1 cellular context compared by ENCODE assay signal in the genomic region with DNA sequence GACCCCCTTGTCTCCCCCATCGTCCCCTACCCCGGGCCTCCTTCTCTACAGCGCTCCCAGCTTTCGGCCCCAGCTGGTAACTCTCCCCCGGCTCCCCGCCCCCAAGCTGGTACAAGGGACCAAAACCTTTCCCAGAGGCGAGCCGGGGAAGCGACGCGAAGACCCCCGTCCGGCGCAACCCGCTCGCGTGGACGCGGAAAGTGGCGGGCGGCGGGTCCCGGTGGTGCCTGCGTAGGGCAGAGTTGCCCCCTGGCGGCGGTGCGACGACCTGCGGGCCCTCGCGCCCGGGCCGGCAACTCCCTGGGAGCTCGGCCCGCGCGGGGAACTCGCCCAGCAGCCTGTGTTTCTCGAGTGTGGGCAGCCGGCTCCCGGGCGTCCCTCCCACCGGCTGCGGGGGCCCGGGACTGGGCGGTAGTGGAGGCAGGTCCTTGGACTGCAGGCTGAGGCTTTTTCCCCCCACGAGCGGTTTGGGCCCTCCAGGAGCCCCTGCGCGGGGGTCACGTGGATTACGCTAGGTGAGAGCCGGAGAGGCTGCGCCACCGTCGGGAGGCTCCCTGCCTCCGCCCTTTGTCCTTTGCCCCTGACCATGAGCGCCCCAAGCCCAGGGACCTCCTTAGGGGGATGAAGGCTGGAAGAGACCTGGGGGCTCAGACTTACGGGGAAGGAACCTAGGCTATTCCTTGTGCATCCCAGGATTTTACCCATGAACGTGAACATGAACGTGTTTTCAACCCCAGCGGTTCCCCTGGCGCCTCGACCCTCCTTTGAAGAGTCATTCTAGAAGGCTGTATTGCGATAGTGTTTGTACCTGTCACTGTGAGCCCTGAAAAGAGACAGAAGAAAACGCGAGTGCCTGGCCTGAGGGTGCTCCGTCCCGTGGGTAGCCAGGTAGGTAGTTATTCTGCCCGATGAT.
TF ChIP-seq lines count a peak whose summit lies in the region.

No MANE protein-coding gene starts in this region.

TF ChIP-seq in HepG2, 621 proteins besides CTCF, POLR2A, EP300 and RAD21 (continued from another document):
- TF ChIP-seq ZNF646 (CRISPR knock-in tag; IDR thresholded peaks at IDR 0.05): no peak
- TF ChIP-seq ZNF501 (CRISPR knock-in tag; IDR thresholded peaks at IDR 0.05): peak; percentile 29; the same call in 1 of the 2 replicates
- no peak for TF ChIP-seq MAZ (IDR thresholded peaks at IDR 0.05; ENCODE audit: borderline replicate concordance, low read depth, low read length)
- TF ChIP-seq MAZ (CRISPR knock-in tag; IDR thresholded peaks at IDR 0.05; ENCODE audit: low read depth): no peak
- no peak for TF ChIP-seq TGIF2 (CRISPR knock-in tag; IDR thresholded peaks at IDR 0.05)
- peak; percentile 50 for TF ChIP-seq XRCC5 (optimal IDR thresholded peaks at IDR 0.05; ENCODE audit: low read length)
- no peak for TF ChIP-seq ZHX1 (CRISPR knock-in tag; IDR thresholded peaks at IDR 0.05; ENCODE audit: low read depth)
- no peak for TF ChIP-seq HOMEZ (CRISPR knock-in tag; IDR thresholded peaks at IDR 0.05; ENCODE audit: low read depth)
- peak; percentile 23 for TF ChIP-seq AGO1 (IDR thresholded peaks at IDR 0.05; ENCODE audit: low read depth, low read length, poor library complexity, severe bottlenecking)
- TF ChIP-seq, protein P1, sequence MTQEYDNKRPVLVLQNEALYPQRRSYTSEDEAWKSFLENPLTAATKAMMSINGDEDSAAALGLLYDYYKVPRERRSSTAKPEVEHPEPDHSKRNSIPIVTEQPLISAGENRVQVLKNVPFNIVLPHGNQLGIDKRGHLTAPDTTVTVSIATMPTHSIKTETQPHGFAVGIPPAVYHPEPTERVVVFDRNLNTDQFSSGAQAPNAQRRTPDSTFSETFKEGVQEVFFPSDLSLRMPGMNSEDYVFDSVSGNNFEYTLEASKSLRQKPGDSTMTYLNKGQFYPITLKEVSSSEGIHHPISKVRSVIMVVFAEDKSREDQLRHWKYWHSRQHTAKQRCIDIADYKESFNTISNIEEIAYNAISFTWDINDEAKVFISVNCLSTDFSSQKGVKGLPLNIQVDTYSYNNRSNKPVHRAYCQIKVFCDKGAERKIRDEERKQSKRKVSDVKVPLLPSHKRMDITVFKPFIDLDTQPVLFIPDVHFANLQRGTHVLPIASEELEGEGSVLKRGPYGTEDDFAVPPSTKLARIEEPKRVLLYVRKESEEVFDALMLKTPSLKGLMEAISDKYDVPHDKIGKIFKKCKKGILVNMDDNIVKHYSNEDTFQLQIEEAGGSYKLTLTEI (CRISPR knock-in tag; conservative IDR thresholded peaks at IDR 0.05): no peak
- TF ChIP-seq BORCS8-MEF2B (CRISPR knock-in tag; IDR thresholded peaks at IDR 0.05): 0 out of 2 replicates have a peak, but pooled peaks have one; percentile 43
- TF ChIP-seq, protein P2, sequence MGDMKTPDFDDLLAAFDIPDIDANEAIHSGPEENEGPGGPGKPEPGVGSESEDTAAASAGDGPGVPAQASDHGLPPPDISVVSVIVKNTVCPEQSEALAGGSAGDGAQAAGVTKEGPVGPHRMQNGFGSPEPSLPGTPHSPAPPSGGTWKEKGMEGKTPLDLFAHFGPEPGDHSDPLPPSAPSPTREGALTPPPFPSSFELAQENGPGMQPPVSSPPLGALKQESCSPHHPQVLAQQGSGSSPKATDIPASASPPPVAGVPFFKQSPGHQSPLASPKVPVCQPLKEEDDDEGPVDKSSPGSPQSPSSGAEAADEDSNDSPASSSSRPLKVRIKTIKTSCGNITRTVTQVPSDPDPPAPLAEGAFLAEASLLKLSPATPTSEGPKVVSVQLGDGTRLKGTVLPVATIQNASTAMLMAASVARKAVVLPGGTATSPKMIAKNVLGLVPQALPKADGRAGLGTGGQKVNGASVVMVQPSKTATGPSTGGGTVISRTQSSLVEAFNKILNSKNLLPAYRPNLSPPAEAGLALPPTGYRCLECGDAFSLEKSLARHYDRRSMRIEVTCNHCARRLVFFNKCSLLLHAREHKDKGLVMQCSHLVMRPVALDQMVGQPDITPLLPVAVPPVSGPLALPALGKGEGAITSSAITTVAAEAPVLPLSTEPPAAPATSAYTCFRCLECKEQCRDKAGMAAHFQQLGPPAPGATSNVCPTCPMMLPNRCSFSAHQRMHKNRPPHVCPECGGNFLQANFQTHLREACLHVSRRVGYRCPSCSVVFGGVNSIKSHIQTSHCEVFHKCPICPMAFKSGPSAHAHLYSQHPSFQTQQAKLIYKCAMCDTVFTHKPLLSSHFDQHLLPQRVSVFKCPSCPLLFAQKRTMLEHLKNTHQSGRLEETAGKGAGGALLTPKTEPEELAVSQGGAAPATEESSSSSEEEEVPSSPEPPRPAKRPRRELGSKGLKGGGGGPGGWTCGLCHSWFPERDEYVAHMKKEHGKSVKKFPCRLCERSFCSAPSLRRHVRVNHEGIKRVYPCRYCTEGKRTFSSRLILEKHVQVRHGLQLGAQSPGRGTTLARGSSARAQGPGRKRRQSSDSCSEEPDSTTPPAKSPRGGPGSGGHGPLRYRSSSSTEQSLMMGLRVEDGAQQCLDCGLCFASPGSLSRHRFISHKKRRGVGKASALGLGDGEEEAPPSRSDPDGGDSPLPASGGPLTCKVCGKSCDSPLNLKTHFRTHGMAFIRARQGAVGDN (CRISPR knock-in tag; IDR thresholded peaks at IDR 0.05): peak; percentile 59
- TF ChIP-seq RNF2 (conservative IDR thresholded peaks at IDR 0.05; ENCODE audit: low read depth): peak; percentile 45; the same call in 1 of the 2 replicates
- TF ChIP-seq ZFP36 (IDR thresholded peaks at IDR 0.05; ENCODE audit: borderline replicate concordance, low read depth, low read length, partially characterized antibody): no peak
- TF ChIP-seq ZNF264 (CRISPR knock-in tag; IDR thresholded peaks at IDR 0.05): no peak
- no peak for TF ChIP-seq ZMYM4 (CRISPR knock-in tag; IDR thresholded peaks at IDR 0.05)
- TF ChIP-seq ZNF749 (CRISPR knock-in tag; IDR thresholded peaks at IDR 0.05; ENCODE audit: borderline replicate concordance): no peak
- TF ChIP-seq ZNF784 (CRISPR knock-in tag; IDR thresholded peaks at IDR 0.05; ENCODE audit: borderline replicate concordance): no peak
- no peak for TF ChIP-seq JUNB (CRISPR knock-in tag; IDR thresholded peaks at IDR 0.05; ENCODE audit: borderline replicate concordance)
- peak; percentile 18; the same call in 1 of the 2 replicates for TF ChIP-seq NRL (CRISPR knock-in tag; IDR thresholded peaks at IDR 0.05; ENCODE audit: borderline replicate concordance)
- TF ChIP-seq, protein P3, sequence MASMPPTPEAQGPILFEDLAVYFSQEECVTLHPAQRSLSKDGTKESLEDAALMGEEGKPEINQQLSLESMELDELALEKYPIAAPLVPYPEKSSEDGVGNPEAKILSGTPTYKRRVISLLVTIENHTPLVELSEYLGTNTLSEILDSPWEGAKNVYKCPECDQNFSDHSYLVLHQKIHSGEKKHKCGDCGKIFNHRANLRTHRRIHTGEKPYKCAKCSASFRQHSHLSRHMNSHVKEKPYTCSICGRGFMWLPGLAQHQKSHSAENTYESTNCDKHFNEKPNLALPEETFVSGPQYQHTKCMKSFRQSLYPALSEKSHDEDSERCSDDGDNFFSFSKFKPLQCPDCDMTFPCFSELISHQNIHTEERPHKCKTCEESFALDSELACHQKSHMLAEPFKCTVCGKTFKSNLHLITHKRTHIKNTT (CRISPR knock-in tag; IDR thresholded peaks at IDR 0.05): no peak
- TF ChIP-seq DNMT3B (CRISPR knock-in tag; conservative IDR thresholded peaks at IDR 0.05): no peak
- TF ChIP-seq, protein P4, sequence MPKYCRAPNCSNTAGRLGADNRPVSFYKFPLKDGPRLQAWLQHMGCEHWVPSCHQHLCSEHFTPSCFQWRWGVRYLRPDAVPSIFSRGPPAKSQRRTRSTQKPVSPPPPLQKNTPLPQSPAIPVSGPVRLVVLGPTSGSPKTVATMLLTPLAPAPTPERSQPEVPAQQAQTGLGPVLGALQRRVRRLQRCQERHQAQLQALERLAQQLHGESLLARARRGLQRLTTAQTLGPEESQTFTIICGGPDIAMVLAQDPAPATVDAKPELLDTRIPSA (CRISPR knock-in tag; IDR thresholded peaks at IDR 0.05; ENCODE audit: borderline replicate concordance): no peak
